In the genomic region with DNA sequence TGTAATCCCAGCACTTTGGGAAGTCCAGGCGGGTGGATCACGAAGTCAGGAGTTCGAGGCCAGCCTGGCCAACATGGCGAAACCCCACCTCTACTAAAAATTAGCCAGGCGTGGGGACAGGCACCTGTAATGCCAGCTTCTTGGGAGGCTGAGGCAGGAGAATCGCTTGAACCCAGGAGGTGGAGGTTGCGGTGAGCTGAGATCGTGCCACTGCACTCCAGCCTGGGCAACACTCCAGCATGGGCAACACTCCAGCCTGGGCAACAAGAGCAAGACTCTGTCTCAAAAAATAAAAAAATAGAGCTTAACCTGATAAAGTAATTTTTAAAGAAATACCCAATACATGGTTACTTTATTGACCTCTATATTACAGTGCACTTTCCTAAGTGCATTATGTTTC, we compare ENCODE assay signal across 1 cellular context. TPM values are rescaled to one million over a fixed set of nuclear protein-coding genes. Genes with fewer than 3 reads are reported as not detected.
"Had no signal": no experiment of that assay in that cellular context is flagged by ENCODE, and none has a peak within 500 bp of the region (broad histone marks: within the 10 kb centered on the region; RNA-seq: fewer than 3 reads in every experiment).

No MANE protein-coding gene starts in this region.

RNA-seq across cellular contexts. Expression of a gene that starts 19.9 kb away (rescaled TPM):
- polyA plus RNA-seq: immature natural killer cell had no signal
